Comparison of ENCODE assay signal across 8 cellular contexts in genomic region chr16:87570938-87571867, GRCh38. TPM values are rescaled to one million over a fixed set of nuclear protein-coding genes. Genes with fewer than 3 reads are reported as not detected.
DNase-seq lines count a peak whose midpoint lies in the region; ATAC-seq and TF ChIP-seq lines count a peak whose summit lies in the region.

No MANE protein-coding gene starts in this region.

- peaks cover 0 to 26% (median 5%) of the 10 kb centered on the region in 3 donors for H3K4me1 ChIP-seq in gastroesophageal sphincter

- 15 to 23% methylated on average over 7 to 11 of the region's 24 CpGs for WGBS in gastroesophageal sphincter (ENCODE audit: low coverage in 1 of 2), 2 donors

- CTCF ChIA-PET in GM10248 (lab: Yijun Ruan, JAX): interaction anchor here (1.2 to 2.4 kb wide), 2 partner anchors 65 to 154 kb away, joined by 5 to 7 read pairs; no protein-coding TSS in a partner anchor

- peak; percentile 11 for DNase-seq in stimulated activated CD4-positive, alpha-beta T cell treated with anti-CD3 and anti-CD28 coated beads, Interleukin-4, amount 100 ng/mL, for 48 hours (ENCODE audit: low read depth in 2 of 2)
- DNase-seq in stimulated activated CD4-positive, alpha-beta T cell treated with anti-CD3 and anti-CD28 coated beads, Interleukin-4, amount 100 ng/mL, for 1 hour: no peak
- peak; percentile 63 for DNase-seq in SK-MEL-5 (ENCODE audit: low read depth, low spot score)
- DNase-seq in retinal pigment epithelial cell (ENCODE audit: low read depth): no peak
- DNase-seq in GM10248 (ENCODE audit: extremely low spot score): no peak
- no peak for DNase-seq in NCI-H2196 (lab: John Stamatoyannopoulos, UW; ENCODE audit: unreplicated experiment)
- DNase-seq in NCI-H2029 treated with DMSO at 0.1 percent for 48 hours (lab: John Stamatoyannopoulos, UW): no peak

- H3K4me3 ChIP-seq in gastroesophageal sphincter (no peak overlapping the region), retinal pigment epithelial cell (ENCODE audit: low read length) (no peak overlapping the region)

- no peak for TF ChIP-seq POLR2A in gastroesophageal sphincter (IDR thresholded peaks at IDR 0.05)

- H3K36me3 ChIP-seq in gastroesophageal sphincter: no peaks in the 10 kb centered on the region

- peaks cover 9% of the 10 kb centered on the region for H3K27me3 ChIP-seq in gastroesophageal sphincter

- no peak for TF ChIP-seq EP300 in gastroesophageal sphincter (IDR thresholded peaks at IDR 0.05)

- in situ Hi-C loops in SK-MEL-5 (cut with HindIII; ENCODE audit: low pct_unique_long_range_greater_than_20kb, low sequenced_read_pairs): no loop called here

- ATAC-seq in gastroesophageal sphincter: peak; percentile 76

- TF ChIP-seq CTCF in gastroesophageal sphincter (IDR thresholded peaks at IDR 0.05) (peak in 3 of 4 experiments; percentile 52 to 60 (median 53)), retinal pigment epithelial cell (conservative IDR thresholded peaks at IDR 0.05; ENCODE audit: low read depth, low read length) (peak; percentile 63), GM10248 (IDR thresholded peaks at IDR 0.05; ENCODE audit: control extremely low read depth, extremely low read depth, low read depth, missing control alignments) (no peak)

- H3K9me3 ChIP-seq in gastroesophageal sphincter: no peaks in the 10 kb centered on the region

- peak overlapping the region in 3 of 4 donors; percentile 51 to 69 (median 66) for H3K27ac ChIP-seq in gastroesophageal sphincter

- POLR2A ChIA-PET in GM10248 (lab: Yijun Ruan, JAX): no interaction called here

RNA-seq across cellular contexts. Expression of gene JPH3, which starts 31.1 kb away (rescaled TPM):
- total RNA-seq in SK-MEL-5 (2014; rRNA removed; shearing (Covaris generic)): 2.6 and 4.0 TPM in 2 replicates
- 2.3 and 3.6 TPM in 2 replicates for polyA plus RNA-seq in SK-MEL-5 (2015; cell fraction: cytosol; rRNA removed)
- polyA plus RNA-seq in SK-MEL-5 (2015; cell fraction: nucleus; rRNA removed): 0.43 and 0.87 TPM in 2 replicates
- total RNA-seq in gastroesophageal sphincter: 1 to 10 TPM in 3 of 4 donors, under 1 TPM in 1; 0.72 to 4.4 (median 1.1) TPM

Comparison
In these comparisons a context has a peak if more than half of its experiments do, and no peak if none do; other contexts are left out.
1. DNase-seq: peak in stimulated activated CD4-positive, alpha-beta T cell treated with anti-CD3 and anti-CD28 coated beads, Interleukin-4, amount 100 ng/mL, for 48 hours (2 of 2) and SK-MEL-5 (single experiment); none in stimulated activated CD4-positive, alpha-beta T cell treated with anti-CD3 and anti-CD28 coated beads, Interleukin-4, amount 100 ng/mL, for 1 hour (single experiment), retinal pigment epithelial cell (single experiment), GM10248 (single experiment), NCI-H2196 (single experiment) and NCI-H2029 treated with DMSO at 0.1 percent for 48 hours (single experiment).